In genomic region chr5:98969400-98969799, GRCh38 we compare ENCODE assay signal across 2 cellular contexts.
TF ChIP-seq lines count a peak whose summit lies in the region.

No MANE protein-coding gene starts in this region.

TF ChIP-seq in H1, 55 proteins besides CTCF, POLR2A, EP300 and RAD21:
- TF ChIP-seq JUN (IDR thresholded peaks at IDR 0.05; ENCODE audit: low read depth, low read length) (no peak), SP4 (IDR thresholded peaks at IDR 0.05; ENCODE audit: low read length) (no peak), SIN3A (conservative IDR thresholded peaks at IDR 0.05 in 1 of 2, IDR thresholded peaks at IDR 0.05 in 1 of 2; ENCODE audit: low read depth in 1 of 2, low read length in 2 of 2) (no peak), MAX (IDR thresholded peaks at IDR 0.05) (no peak), TAF7 (optimal IDR thresholded peaks at IDR 0.05; ENCODE audit: borderline replicate concordance, low read depth, low read length) (no peak), NANOG (IDR thresholded peaks at IDR 0.05; ENCODE audit: insufficient read depth, low read depth, low read length, poor library complexity, severe bottlenecking) (no peak), YY1 (IDR thresholded peaks at IDR 0.05; ENCODE audit: low read depth, low read length) (no peak), POU5F1 (IDR thresholded peaks at IDR 0.05; ENCODE audit: low read depth, low read length) (no peak), SP1 (IDR thresholded peaks at IDR 0.05; ENCODE audit: low read depth, low read length) (no peak), TCF12 (IDR thresholded peaks at IDR 0.05; ENCODE audit: low read depth, low read length) (no peak), CHD1 (IDR thresholded peaks at IDR 0.05; ENCODE audit: low read depth, low read length) (no peak), KDM1A (IDR thresholded peaks at IDR 0.05; ENCODE audit: borderline replicate concordance, low read length) (no peak), EGR1 (IDR thresholded peaks at IDR 0.05; ENCODE audit: borderline replicate concordance, low read depth, low read length) (no peak), GTF2F1 (IDR thresholded peaks at IDR 0.05; ENCODE audit: borderline replicate concordance, low read depth, low read length) (no peak), E2F6 (IDR thresholded peaks at IDR 0.05) (no peak), RNF2 (IDR thresholded peaks at IDR 0.05; ENCODE audit: borderline replicate concordance, low read depth, low read length, missing control alignments, poor library complexity, severe bottlenecking) (no peak), USF2 (IDR thresholded peaks at IDR 0.05; ENCODE audit: low read length) (no peak), ASH2L (IDR thresholded peaks at IDR 0.05; ENCODE audit: low read length) (no peak), SP2 (IDR thresholded peaks at IDR 0.05; ENCODE audit: low read length) (no peak), CBX5 (IDR thresholded peaks at IDR 0.05; ENCODE audit: low read depth, low read length) (no peak)

TF ChIP-seq in HepG2, 621 proteins besides CTCF, POLR2A, EP300 and RAD21:
- TF ChIP-seq STAG1 (CRISPR knock-in tag; IDR thresholded peaks at IDR 0.05): peak; percentile 41
- no peak for TF ChIP-seq ZNF253 (CRISPR knock-in tag; IDR thresholded peaks at IDR 0.05; ENCODE audit: borderline replicate concordance)
